ENCODE assay signal across 7 cellular contexts in genomic region chr1:203702130-203702577, GRCh38.
A peak's percentile ranks its signal among the peaks of the same experiment; 100 is the strongest.
DNase-seq lines count a peak whose midpoint lies in the region; ATAC-seq and TF ChIP-seq lines count a peak whose summit lies in the region.

No MANE protein-coding gene starts in this region.

- peak; percentile 82 for TF ChIP-seq CTCF in GM12864 (IDR thresholded peaks at IDR 0.05; ENCODE audit: low read depth, low read length, missing control alignments)

- no peak for ATAC-seq in GM19351 (IDR thresholded peaks at IDR 0.05; ENCODE audit: unreplicated experiment)

- DNase-seq in GM12864 (ENCODE audit: low read depth) (peak; percentile 36), NCI-H1092 (lab: John Stamatoyannopoulos, UW) (peak; percentile 58), left kidney (ENCODE audit: low read depth, low spot score) (peak; percentile 82)
- DNase-seq in activated CD4-positive, CD25-positive, alpha-beta regulatory T cell (lab: John Stamatoyannopoulos, UW), result peak in 3 of 4 experiments; percentile 20 to 67 (median 35)
- DNase-seq in central memory CD4-positive, alpha-beta T cell, result peak; percentile 45
- DNase-seq in stimulated activated CD4-positive, alpha-beta T cell treated with anti-CD3 and anti-CD28 coated beads, Interleukin-4, amount 100 ng/mL, for 24 hours, result peak; percentile 70

- H3K4me3 ChIP-seq in GM12864 (ENCODE audit: low read depth, low read length), result no peak overlapping the region
